ENCODE assay signal across 35 cellular contexts in genomic region chr10:128505346-128505745, GRCh38.
"Had no signal": no experiment of that assay in that cellular context is flagged by ENCODE, and none has a peak within 500 bp of the region (broad histone marks: within the 10 kb centered on the region; RNA-seq: fewer than 3 reads in every experiment).

No MANE protein-coding gene starts in this region.

- H3K36me3 Mint-ChIP-seq: activated CD4-positive, alpha-beta memory T cell treated with anti-CD3 and anti-CD28 coated beads for 36 hours; activated naive CD4-positive, alpha-beta T cell treated with anti-CD3 and anti-CD28 coated beads, Interleukin-2, amount 50 U/mL, for 72 hours; activated naive CD8-positive, alpha-beta T cell treated with anti-CD3 and anti-CD28 coated beads for 36 hours had no signal

- H3K9me3 Mint-ChIP-seq: activated B cell treated with CpG ODN at 0.5 μM for 24 hours; activated CD4-positive, alpha-beta memory T cell treated with anti-CD3 and anti-CD28 coated beads for 36 hours; activated CD4-positive, alpha-beta T cell treated with anti-CD3 and anti-CD28 coated beads, Interleukin-2, amount 10 ng/mL, durations not matched to agents 24 days and 14 days; activated CD8-positive, alpha-beta T cell treated with anti-CD3 and anti-CD28 coated beads for 36 hours; activated T-helper 1 cell treated with anti-CD3 and anti-CD28 coated beads, Interleukin-12 subunit alpha, Interleukin-12 subunit beta, Interleukin-2, Interleukin-4 antibody, amounts not matched to agents 30 ng/mL and 10 ng/mL and 1 ng/mL, durations not matched to agents 14 hours and 24 hours and 36 hours; T-helper 1 cell treated with Interleukin-12 subunit alpha and Interleukin-12 subunit beta and Interleukin-4 antibody, amounts not matched to agents 30 μg/mL and 1 μg/mL, for 36 hours; T-helper 2 cell treated with Interferon-gamma antibody and Interleukin-4, amounts not matched to agents 5 μg/mL and 100 μg/mL, for 36 hours had no signal

- H3K4me1 Mint-ChIP-seq: activated B cell treated with CpG ODN at 0.5 μM for 24 hours; activated CD4-positive, alpha-beta T cell treated with anti-CD3 and anti-CD28 coated beads, Interleukin-2, amount 10 ng/mL, durations not matched to agents 24 days and 14 days; activated naive CD8-positive, alpha-beta T cell treated with anti-CD3 and anti-CD28 coated beads for 36 hours; activated T-helper 17 cell treated with anti-CD3 and anti-CD28 coated beads, Interleukin-2, amount 50 U/mL, for 72 hours had no signal

- H3K27me3 Mint-ChIP-seq: activated CD4-positive, alpha-beta T cell treated with anti-CD3 and anti-CD28 coated beads, Interleukin-2, amount 10 ng/mL, durations not matched to agents 24 days and 14 days had no signal

- H3K27me3 ChIP-seq: adrenal gland, body of pancreas, brain microvascular endothelial cell, breast epithelium had no signal

- H3K27ac Mint-ChIP-seq: activated B cell treated with CpG ODN at 0.5 μM for 24 hours; activated CD4-positive, alpha-beta memory T cell treated with anti-CD3 and anti-CD28 coated beads for 36 hours; activated CD4-positive, alpha-beta T cell treated with anti-CD3 and anti-CD28 coated beads, Interleukin-2, amount 10 ng/mL, durations not matched to agents 24 days and 14 days; activated CD8-positive, alpha-beta T cell treated with anti-CD3 and anti-CD28 coated beads for 36 hours; activated naive CD4-positive, alpha-beta T cell treated with anti-CD3 and anti-CD28 coated beads for 36 hours; activated naive CD4-positive, alpha-beta T cell treated with anti-CD3 and anti-CD28 coated beads, Interleukin-2, amount 50 U/mL, for 72 hours; activated naive CD8-positive, alpha-beta T cell treated with anti-CD3 and anti-CD28 coated beads for 36 hours; activated T-cell treated with anti-CD3 and anti-CD28 coated beads, Interleukin-2, amount 50 U/mL, for 72 hours; activated T-helper 1 cell treated with anti-CD3 and anti-CD28 coated beads, Interleukin-12 subunit alpha, Interleukin-12 subunit beta, Interleukin-2, Interleukin-4 antibody, amounts not matched to agents 30 ng/mL and 10 ng/mL and 1 ng/mL, durations not matched to agents 14 hours and 24 hours and 36 hours; activated T-helper 17 cell treated with anti-CD3 and anti-CD28 coated beads, Interleukin-2, amount 50 U/mL, for 72 hours; T-helper 1 cell treated with Interleukin-12 subunit alpha and Interleukin-12 subunit beta and Interleukin-4 antibody, amounts not matched to agents 30 μg/mL and 1 μg/mL, for 36 hours; T-helper 2 cell treated with Interferon-gamma antibody and Interleukin-4, amounts not matched to agents 5 μg/mL and 100 μg/mL, for 36 hours had no signal

- H3K27ac ChIP-seq: adrenal gland, body of pancreas, brain microvascular endothelial cell, breast epithelium, VCaP had no signal

- H3K36me3 ChIP-seq: adrenal gland, brain microvascular endothelial cell, breast epithelium had no signal

- H3K4me1 ChIP-seq: adrenal gland, body of pancreas, breast epithelium had no signal

- DNase-seq: activated B cell treated with CpG ODN at 0.5 μM for 24 hours; activated CD4-positive, alpha-beta memory T cell treated with anti-CD3 and anti-CD28 coated beads for 36 hours; activated CD4-positive, alpha-beta T cell treated with anti-CD3 and anti-CD28 coated beads for 4 hours; activated CD4-positive, alpha-beta T cell treated with anti-CD3 and anti-CD28 coated beads, Interleukin-2, amount 10 ng/mL, durations not matched to agents 24 days and 14 days; activated CD4-positive, alpha-beta T cell treated with anti-CD3 and anti-CD28 coated beads, Interleukin-2, amount 50 U/mL, for 1 hour; activated CD4-positive, alpha-beta T cell treated with anti-CD3 and anti-CD28 coated beads, Interleukin-2, amount 50 U/mL, for 4 hours; activated CD4-positive, CD25-positive, alpha-beta regulatory T cell treated with anti-CD3 and anti-CD28 coated beads, Interleukin-2, amount 50 U/mL, for 72 hours; activated CD8-positive, alpha-beta memory T cell treated with anti-CD3 and anti-CD28 coated beads, Interleukin-2, amount 50 U/mL, for 4 hours; activated CD8-positive, alpha-beta T cell treated with anti-CD3 and anti-CD28 coated beads for 36 hours; activated effector memory CD4-positive, alpha-beta T cell treated with anti-CD3 and anti-CD28 coated beads, Interleukin-2, amount 50 U/mL, for 16 hours; activated gamma-delta T cell treated with Interleukin-2 at 50 U/mL for 16 hours; activated naive CD4-positive, alpha-beta T cell; activated naive CD4-positive, alpha-beta T cell treated with anti-CD3 and anti-CD28 coated beads for 36 hours; activated naive CD4-positive, alpha-beta T cell treated with anti-CD3 and anti-CD28 coated beads, Interleukin-2, amount 50 U/mL, for 16 hours; activated naive CD8-positive, alpha-beta T cell treated with anti-CD3 and anti-CD28 coated beads for 36 hours; activated T-cell treated with anti-CD3 and anti-CD28 coated beads for 4 hours; activated T-cell treated with anti-CD3 and anti-CD28 coated beads, Interleukin-2, amount 50 U/mL, for 1 hour; activated T-cell treated with anti-CD3 and anti-CD28 coated beads, Interleukin-2, amount 50 U/mL, for 4 hours; activated T-cell treated with anti-CD3 and anti-CD28 coated beads, Interleukin-2, amount 50 U/mL, for 72 hours; adrenal gland; amniotic stem cell; aorta; body of pancreas; brain microvascular endothelial cell; central memory CD4-positive, alpha-beta T cell; T-helper 1 cell; T-helper 2 cell; T-helper 9 cell had no signal

- H3K9me3 ChIP-seq: adrenal gland, body of pancreas, breast epithelium had no signal

- H3K4me3 Mint-ChIP-seq: activated B cell treated with CpG ODN at 0.5 μM for 24 hours; activated CD4-positive, alpha-beta memory T cell treated with anti-CD3 and anti-CD28 coated beads for 36 hours; activated CD4-positive, alpha-beta T cell treated with anti-CD3 and anti-CD28 coated beads, Interleukin-2, amount 10 ng/mL, durations not matched to agents 24 days and 14 days; activated CD8-positive, alpha-beta T cell treated with anti-CD3 and anti-CD28 coated beads for 36 hours; activated naive CD4-positive, alpha-beta T cell treated with anti-CD3 and anti-CD28 coated beads for 36 hours; activated naive CD8-positive, alpha-beta T cell treated with anti-CD3 and anti-CD28 coated beads for 36 hours; activated T-cell treated with anti-CD3 and anti-CD28 coated beads, Interleukin-2, amount 50 U/mL, for 4 hours; activated T-cell treated with anti-CD3 and anti-CD28 coated beads, Interleukin-2, amount 50 U/mL, for 72 hours; activated T-helper 1 cell treated with anti-CD3 and anti-CD28 coated beads, Interleukin-12 subunit alpha, Interleukin-12 subunit beta, Interleukin-2, Interleukin-4 antibody, amounts not matched to agents 30 ng/mL and 10 ng/mL and 1 ng/mL, durations not matched to agents 14 hours and 24 hours and 36 hours; activated T-helper 17 cell treated with anti-CD3 and anti-CD28 coated beads, Interleukin-2, amount 50 U/mL, for 72 hours; T-helper 1 cell treated with Interleukin-12 subunit alpha and Interleukin-12 subunit beta and Interleukin-4 antibody, amounts not matched to agents 30 μg/mL and 1 μg/mL, for 36 hours; T-helper 2 cell treated with Interferon-gamma antibody and Interleukin-4, amounts not matched to agents 5 μg/mL and 100 μg/mL, for 36 hours had no signal

- H3K4me3 ChIP-seq: adrenal gland, body of pancreas, breast epithelium had no signal
